Comparison of ENCODE assay signal across 9 cellular contexts in the genomic region with DNA sequence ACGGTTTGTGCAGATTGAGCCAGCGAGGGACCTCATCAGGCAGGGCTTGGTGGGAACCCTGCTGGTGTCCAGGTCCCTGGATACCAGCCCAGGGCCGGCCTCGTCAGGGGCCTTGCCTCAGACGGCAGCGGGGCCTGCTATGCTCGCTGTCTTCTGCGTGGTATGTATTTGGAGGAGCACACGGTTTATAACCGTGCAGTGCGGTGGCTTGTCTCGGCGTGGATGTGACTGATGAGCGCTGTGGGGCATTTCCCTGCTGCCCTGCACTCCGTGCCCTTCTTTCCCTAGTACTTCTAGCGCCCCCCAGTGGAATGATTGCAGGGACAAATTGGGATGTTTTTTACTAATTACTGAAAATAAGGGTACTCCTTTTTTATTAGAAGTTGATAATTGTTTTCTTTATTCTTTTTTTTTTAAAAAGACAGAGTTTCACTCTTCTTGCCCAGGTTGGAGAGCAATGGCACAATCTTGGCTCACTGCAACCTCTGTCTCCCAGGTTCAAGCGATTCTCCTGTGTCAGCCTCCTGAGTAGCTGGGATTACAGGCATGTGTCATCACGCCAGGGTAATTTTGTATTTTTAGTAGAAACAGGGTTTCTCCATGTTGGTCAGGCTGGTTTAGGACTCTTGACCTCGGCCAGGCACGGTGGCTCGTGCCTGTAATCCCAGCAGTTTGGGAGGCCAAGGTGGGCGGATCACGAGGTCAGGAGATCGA. TPM values are rescaled to one million over a fixed set of nuclear protein-coding genes. Genes with fewer than 3 reads are reported as not detected.
DNase-seq lines count a peak whose midpoint lies in the region; ATAC-seq, FAIRE-seq and TF ChIP-seq lines count a peak whose summit lies in the region.
"Had no signal": no experiment of that assay in that cellular context is flagged by ENCODE, and none has a peak within 500 bp of the region (broad histone marks: within the 10 kb centered on the region; RNA-seq: fewer than 3 reads in every experiment).

No MANE protein-coding gene starts in this region.

- H3K36me3 ChIP-seq in body of pancreas (replicated peaks in 1 of 2; ENCODE audit: insufficient read depth in 1 of 2, low read depth in 2 of 2) (peaks cover 0 to 5% of the 10 kb centered on the region in 2 donors), keratinocyte (ENCODE audit: control insufficient read depth in 2 of 2, extremely low read depth in 1 of 2, insufficient read depth in 2 of 2, low read length in 2 of 2) (peaks cover 19 to 21% of the 10 kb centered on the region in 2 experiments)

- H3K9me1 ChIP-seq in keratinocyte (ENCODE audit: control insufficient read depth, extremely low read depth, insufficient read depth, low read length): no peaks in the 10 kb centered on the region

- H3K79me2 ChIP-seq in keratinocyte (ENCODE audit: control insufficient read depth, insufficient read depth, low read length): peaks cover 6% of the 10 kb centered on the region

- H3K27ac ChIP-seq in body of pancreas (no peak overlapping the region), keratinocyte (ENCODE audit: control insufficient read depth, insufficient read depth, low read length) (no peak overlapping the region)

- no peaks in the 10 kb centered on the region for H3K4me1 ChIP-seq in body of pancreas
- no peaks in the 10 kb centered on the region for H3K4me1 ChIP-seq in keratinocyte (ENCODE audit: control insufficient read depth, extremely low read depth, insufficient read depth, low read length)

- no peaks in the 10 kb centered on the region for H4K20me1 ChIP-seq in keratinocyte (ENCODE audit: control insufficient read depth, extremely low read depth, insufficient read depth, low read length)

- dilution Hi-C loops in keratinocyte (cut with MboI; ENCODE audit: extremely low pct_ligation_motif_present, low sequenced_read_pairs): no loop called here

- H3K27me3 ChIP-seq in body of pancreas (no peaks in the 10 kb centered on the region), keratinocyte (ENCODE audit: control insufficient read depth, extremely low read depth, insufficient read depth, low read length) (no peaks in the 10 kb centered on the region)

- H3K4me2 ChIP-seq in keratinocyte (ENCODE audit: control insufficient read depth, extremely low read depth, insufficient read depth, low read depth, low read length): no peak overlapping the region

- no peak overlapping the region for H3K4me3 ChIP-seq in body of pancreas
- no peak overlapping the region for H3K4me3 ChIP-seq in keratinocyte (ENCODE audit: control insufficient read depth in 2 of 3, extremely low read depth in 1 of 3, insufficient read depth in 2 of 3, low read depth in 1 of 3, low read length in 3 of 3)

- no peak overlapping the region for H3K9ac ChIP-seq in keratinocyte (ENCODE audit: control insufficient read depth, extremely low read depth, insufficient read depth, low read length)

- ATAC-seq in body of pancreas (peak; percentile 52), GM18907 (IDR thresholded peaks at IDR 0.05; ENCODE audit: unreplicated experiment) (no peak), HG02981 (IDR thresholded peaks at IDR 0.05; ENCODE audit: unreplicated experiment) (no peak)
- ATAC-seq: activated naive CD4-positive, alpha-beta T cell treated with anti-CD3 and anti-CD28 coated beads, Interleukin-2, amount 50 U/mL, for 72 hours had no signal

- TF ChIP-seq POLR2A in body of pancreas (IDR thresholded peaks at IDR 0.05): no peak

- WGBS in body of pancreas, 2 donors: 69 to 72% methylated on average over 21 to 24 of the region's 24 CpGs

- no peak for FAIRE-seq in keratinocyte (lab: Jason Lieb, UNC)

- peak in 6 of 7 experiments; percentile 45 to 62 (median 60) for TF ChIP-seq CTCF in body of pancreas (IDR thresholded peaks at IDR 0.05)
- TF ChIP-seq CTCF in keratinocyte (optimal IDR thresholded peaks at IDR 0.05 in 1 of 3, IDR thresholded peaks at IDR 0.05 in 1 of 3, conservative IDR thresholded peaks at IDR 0.05 in 1 of 3; ENCODE audit: extremely low read depth in 1 of 3, insufficient read depth in 2 of 3, low read length in 3 of 3): peak; percentile 57 to 77 (median 67)

- H3K9me3 ChIP-seq in body of pancreas (no peaks in the 10 kb centered on the region), keratinocyte (ENCODE audit: control insufficient read depth, low read depth, low read length) (no peaks in the 10 kb centered on the region)

- H2AFZ ChIP-seq in keratinocyte (ENCODE audit: control insufficient read depth, low read length): no peak overlapping the region

- peak; percentile 42 for DNase-seq in SIG-M5 treated with dmso at 0.1 percent for 504 hours (lab: John Stamatoyannopoulos, UW; ENCODE audit: unreplicated experiment)
- no peak for DNase-seq in SIG-M5 (lab: John Stamatoyannopoulos, UW)
- DNase-seq in NOMO-1 (lab: John Stamatoyannopoulos, UW; ENCODE audit: unreplicated experiment in 2 of 2): peak; percentile 16 to 29
- DNase-seq in body of pancreas: peak; percentile 52 to 68 (median 62)
- no peak for DNase-seq in keratinocyte (ENCODE audit: low read depth, low spot score)
- peak; percentile 30 for DNase-seq in stimulated activated CD8-positive, alpha-beta memory T cell treated with anti-CD3 and anti-CD28 coated beads, Interleukin-15, amount 100 ng/mL, for 1 hour (ENCODE audit: low read depth)

- intact Hi-C loops in body of pancreas (cut with DNase I): no loop called here

RNA-seq across cellular contexts. Expression of a gene that starts 15.3 kb away (rescaled TPM):
- 10 to 100 TPM; 38.9 to 74.8 TPM for total RNA-seq in body of pancreas
- 30.1 to 51.5 TPM (median 36.2 TPM) in 3 replicates for polyA plus RNA-seq in keratinocyte
- 46.9 TPM for polyA plus RNA-seq in keratinocyte (2011; ENCODE audit: low read depth)
- 27.0 and 48.2 TPM in 2 replicates for polyA plus RNA-seq in keratinocyte (2011; cell fraction: cytosol; rRNA removed)
- 77.9 and 106 TPM in 2 replicates for polyA plus RNA-seq in keratinocyte (2011; cell fraction: nucleus; rRNA removed)
- 49.2 and 75.3 TPM in 2 replicates for polyA plus RNA-seq in keratinocyte (2012; ENCODE audit: low replicate concordance)
- polyA minus RNA-seq in keratinocyte: 63.0 to 138 TPM (median 81.3 TPM) in 3 replicates
- 59.3 TPM for polyA minus RNA-seq in keratinocyte (2011; cell fraction: cytosol; rRNA and poly(A)+ RNA removed)
- polyA minus RNA-seq in keratinocyte (2011; cell fraction: nucleus; rRNA and poly(A)+ RNA removed): 47.8 and 67.7 TPM in 2 replicates

RNA-seq across cellular contexts. Expression of a gene that starts 31.8 kb away (rescaled TPM):
- 10 to 100 TPM; 15.2 to 29.1 TPM for total RNA-seq in body of pancreas
- 0.10 to 0.35 TPM (median 0.32 TPM) in 3 replicates for polyA plus RNA-seq in keratinocyte
- polyA plus RNA-seq in keratinocyte (2011; ENCODE audit: low read depth): 1.6 TPM
- 0.13 and 0.34 TPM in 2 replicates for polyA plus RNA-seq in keratinocyte (2011; cell fraction: cytosol; rRNA removed)
- polyA plus RNA-seq in keratinocyte (2011; cell fraction: nucleus; rRNA removed): 1.7 and 2.1 TPM in 2 replicates
- polyA plus RNA-seq in keratinocyte (2012; ENCODE audit: low replicate concordance): 1.4 and 2.4 TPM in 2 replicates
- polyA minus RNA-seq in keratinocyte: 0.46 to 1.3 TPM in 2 of 3 replicates, not detected in the other
- polyA minus RNA-seq in keratinocyte (2011; cell fraction: cytosol; rRNA and poly(A)+ RNA removed): 4.2 TPM
- polyA minus RNA-seq in keratinocyte (2011; cell fraction: nucleus; rRNA and poly(A)+ RNA removed): 0.42 and 1.4 TPM in 2 replicates

RNA-seq across cellular contexts. Expression of a gene that starts 50.7 kb away (rescaled TPM):
- total RNA-seq in body of pancreas: 1 to 10 TPM; 7.6 to 8.0 TPM
- polyA plus RNA-seq in keratinocyte: 24.7 to 26.2 TPM (median 25.7 TPM) in 3 replicates
- polyA plus RNA-seq in keratinocyte (2011; ENCODE audit: low read depth): 15.1 TPM
- polyA plus RNA-seq in keratinocyte (2011; cell fraction: cytosol; rRNA removed): 22.7 and 26.4 TPM in 2 replicates
- polyA plus RNA-seq in keratinocyte (2011; cell fraction: nucleus; rRNA removed): 29.3 and 37.4 TPM in 2 replicates
- polyA plus RNA-seq in keratinocyte (2012; ENCODE audit: low replicate concordance): 23.4 and 34.5 TPM in 2 replicates
- polyA minus RNA-seq in keratinocyte: 13.1 to 16.4 TPM (median 15.0 TPM) in 3 replicates
- polyA minus RNA-seq in keratinocyte (2011; cell fraction: cytosol; rRNA and poly(A)+ RNA removed): 18.8 TPM
- polyA minus RNA-seq in keratinocyte (2011; cell fraction: nucleus; rRNA and poly(A)+ RNA removed): 8.8 and 9.2 TPM in 2 replicates

Comparison
In these comparisons a context has a peak if more than half of its experiments do, and no peak if none do; other contexts are left out.
1. DNase-seq: peak in SIG-M5 treated with dmso at 0.1 percent for 504 hours (single experiment), NOMO-1 (2 of 2), body of pancreas (4 of 4) and stimulated activated CD8-positive, alpha-beta memory T cell treated with anti-CD3 and anti-CD28 coated beads, Interleukin-15, amount 100 ng/mL, for 1 hour (single experiment); none in SIG-M5 (single experiment) and keratinocyte (single experiment).